ENCODE assay signal across 27 cellular contexts in the genomic region with DNA sequence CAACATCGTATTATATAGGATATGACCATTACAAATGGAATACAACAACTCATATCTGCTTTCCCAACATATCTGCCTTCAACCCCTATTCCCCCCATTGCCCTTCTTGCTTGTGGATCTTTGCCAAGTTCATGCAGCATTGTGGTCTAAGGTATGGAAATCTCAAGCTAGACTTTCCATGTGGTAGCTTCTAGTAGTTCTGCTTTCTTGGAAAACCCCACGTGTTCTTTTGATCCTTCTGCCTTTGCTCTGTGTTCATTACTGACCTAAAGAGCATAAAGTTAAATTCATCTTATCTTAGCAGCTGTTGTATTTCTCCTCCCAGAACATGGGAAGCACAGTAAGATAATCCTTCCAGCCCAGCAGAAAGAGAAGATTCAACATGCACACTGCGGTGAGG.
"Had no signal": no experiment of that assay in that cellular context is flagged by ENCODE, and none has a peak within 500 bp of the region (broad histone marks: within the 10 kb centered on the region; RNA-seq: fewer than 3 reads in every experiment).

No MANE protein-coding gene starts in this region.

- ATAC-seq: effector memory CD8-positive, alpha-beta T cell; esophagus mucosa; foreskin keratinocyte; gastrocnemius medialis; gastroesophageal sphincter; heart left ventricle; heart right ventricle had no signal

- DNase-seq: colonic mucosa; cortex of kidney; dermis blood vessel endothelial cell; dorsolateral prefrontal cortex; effector CD4-positive, alpha-beta T cell; effector CD8-positive, alpha-beta T cell; effector memory CD8-positive, alpha-beta T cell; endodermal cell; erythroblast; esophagus squamous epithelium; foreskin fibroblast; foreskin keratinocyte; foreskin melanocyte; gastrocnemius medialis; glutamatergic neuron; head of caudate nucleus; heart left ventricle; heart right ventricle had no signal

- H3K27me3 ChIP-seq: colonic mucosa, dorsolateral prefrontal cortex, esophagus muscularis mucosa, esophagus squamous epithelium, foreskin keratinocyte, gastrocnemius medialis, gastroesophageal sphincter, heart left ventricle had no signal

- H3K36me3 ChIP-seq: colonic mucosa, esophagus muscularis mucosa, esophagus squamous epithelium, gastrocnemius medialis, gastroesophageal sphincter, heart left ventricle, heart right ventricle had no signal

- FAIRE-seq: colon, endometrium, endothelial cell of umbilical vein, frontal cortex had no signal

- H3K27ac ChIP-seq: colonic mucosa, coronary artery, dorsolateral prefrontal cortex, epithelial cell of prostate, esophagus muscularis mucosa, esophagus squamous epithelium, foreskin keratinocyte, gastrocnemius medialis, gastroesophageal sphincter, heart left ventricle, heart right ventricle had no signal

- H3K4me1 ChIP-seq: colonic mucosa, esophagus muscularis mucosa, esophagus squamous epithelium, foreskin keratinocyte, gastrocnemius medialis, gastroesophageal sphincter, heart left ventricle, heart right ventricle had no signal

- H3K4me3 ChIP-seq: colonic mucosa, coronary artery, dorsolateral prefrontal cortex, esophagus muscularis mucosa, esophagus squamous epithelium, gastrocnemius medialis, gastroesophageal sphincter, heart left ventricle, heart right ventricle had no signal

- H3K9me3 ChIP-seq: colonic mucosa, esophagus muscularis mucosa, esophagus squamous epithelium, gastrocnemius medialis, gastroesophageal sphincter, heart left ventricle, heart right ventricle had no signal
